In the genomic region with DNA sequence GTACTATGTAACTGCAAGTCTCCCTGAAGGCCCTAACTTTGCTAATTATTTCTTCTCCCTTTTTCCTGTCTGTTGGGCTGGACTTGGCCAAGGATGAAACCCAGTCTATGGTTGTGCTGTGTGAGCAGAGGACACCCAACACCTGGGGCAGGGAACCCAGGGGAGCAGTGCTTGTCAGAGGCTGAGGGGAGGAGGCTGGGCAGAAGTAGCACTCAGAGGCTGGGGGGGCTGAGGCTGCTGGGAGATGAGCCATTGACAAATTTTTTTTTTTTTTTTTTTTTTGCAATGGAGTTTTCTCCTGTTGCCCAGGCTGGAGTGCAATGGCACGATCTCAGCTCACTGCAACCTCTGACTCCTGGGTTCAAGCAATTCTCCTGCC, we compare ENCODE assay signal across 1 cellular context.
TF ChIP-seq lines count a peak whose summit lies in the region.

No MANE protein-coding gene starts in this region.

TF ChIP-seq in HepG2, 621 proteins besides CTCF, POLR2A, EP300 and RAD21:
- TF ChIP-seq, protein P1, sequence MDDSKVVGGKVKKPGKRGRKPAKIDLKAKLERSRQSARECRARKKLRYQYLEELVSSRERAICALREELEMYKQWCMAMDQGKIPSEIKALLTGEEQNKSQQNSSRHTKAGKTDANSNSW (CRISPR knock-in tag; IDR thresholded peaks at IDR 0.05; ENCODE audit: borderline replicate concordance) = 0 out of 2 replicates have a peak, but pooled peaks have one; percentile 17
- TF ChIP-seq ZNF431 (CRISPR knock-in tag; IDR thresholded peaks at IDR 0.05; ENCODE audit: borderline replicate concordance, low read depth) (no peak), XBP1 (CRISPR knock-in tag; IDR thresholded peaks at IDR 0.05) (no peak), NFE2L1 (CRISPR knock-in tag; IDR thresholded peaks at IDR 0.05; ENCODE audit: borderline replicate concordance) (no peak), KMT2B (CRISPR knock-in tag; IDR thresholded peaks at IDR 0.05) (no peak), SALL2 (CRISPR knock-in tag; IDR thresholded peaks at IDR 0.05) (no peak), POLR2AphosphoS5 (IDR thresholded peaks at IDR 0.05; ENCODE audit: low read depth, low read length) (no peak), MAFG (CRISPR knock-in tag; IDR thresholded peaks at IDR 0.05) (no peak), PRPF4 (IDR thresholded peaks at IDR 0.05; ENCODE audit: low read depth, low read length, poor library complexity, severe bottlenecking) (no peak), MATR3 (CRISPR knock-in tag; IDR thresholded peaks at IDR 0.05) (no peak), ZBTB3 (CRISPR knock-in tag; IDR thresholded peaks at IDR 0.05; ENCODE audit: borderline replicate concordance, low read depth) (0 out of 2 replicates have a peak, but pooled peaks have one; percentile 7), ZNF572 (CRISPR knock-in tag; IDR thresholded peaks at IDR 0.05) (no peak)
